In genomic region chr2:33583194-33583938, GRCh38 we compare ENCODE assay signal across 8 cellular contexts. TPM values are rescaled to one million over a fixed set of nuclear protein-coding genes. Genes with fewer than 3 reads are reported as not detected.
A peak's percentile ranks its signal among the peaks of the same experiment; 100 is the strongest.
DNase-seq lines count a peak whose midpoint lies in the region; ATAC-seq, FAIRE-seq and TF ChIP-seq lines count a peak whose summit lies in the region.

No MANE protein-coding gene starts in this region.

- intact Hi-C loops in activated CD4-positive, alpha-beta memory T cell treated with anti-CD3 and anti-CD28 coated beads for 36 hours (cut with micrococcal nuclease): loop anchor here (1.0 to 10.0 kb wide), 4 partner anchors 108 to 639 kb away; partner anchors contain the start of gene LTBP1
- intact Hi-C loops in GM12878 (cut with micrococcal nuclease; ENCODE audit: unreplicated experiment): loop anchor here (1.0 to 10.0 kb wide), 7 partner anchors 107 to 1029 kb away; partner anchors contain the start of genes LTBP1 and RASGRP3

- FAIRE-seq in GM12878 (lab: Jason Lieb, UNC) (no peak), islet of Langerhans (lab: Jason Lieb, UNC) (peak; percentile 96)

- H3K36me3 ChIP-seq in GM23338 (ENCODE audit: insufficient read depth): peaks cover 29% of the 10 kb centered on the region
- peaks cover 4 to 13% of the 10 kb centered on the region in 2 experiments for H3K36me3 ChIP-seq in GM12878 (ENCODE audit: control insufficient read depth in 2 of 2, insufficient read depth in 2 of 2, low read length in 1 of 2)
- H3K36me3 ChIP-seq in tibial nerve: peaks cover 0 to 42% (median 9%) of the 10 kb centered on the region in 3 donors

- WGBS in GM12878 (ENCODE audit: insufficient coverage, insufficient replicate concordance, low lambda C conversion rate, missing lambda C conversion rate): 50% methylated on average over 2 of the region's 2 CpGs
- WGBS in tibial nerve, 2 donors: 11 to 13% methylated on average over 2 of the region's 2 CpGs

- no peak for TF ChIP-seq POLR2A in GM12878 (IDR thresholded peaks at IDR 0.05; ENCODE audit: low read depth, low read length)
- TF ChIP-seq POLR2A in tibial nerve (IDR thresholded peaks at IDR 0.05): no peak

- H3K4me3 ChIP-seq in GM23338: peak overlapping the region; percentile 1; the same call in 1 of the 2 replicates
- H3K4me3 ChIP-seq in GM12878: no peak overlapping the region
- no peak overlapping the region for H3K4me3 ChIP-seq in tibial nerve

- H3K4me3 Mint-ChIP-seq in activated CD4-positive, alpha-beta memory T cell treated with anti-CD3 and anti-CD28 coated beads for 36 hours: no peak overlapping the region
- no peak overlapping the region for H3K4me3 Mint-ChIP-seq in activated CD4-positive, alpha-beta memory T cell treated with anti-CD3 and anti-CD28 coated beads, Interleukin-2, amount 10 ng/mL, durations not matched to agents 7 days and 5 days
- peak overlapping the region; percentile 36; the same call in 2 of the 3 replicates for H3K4me3 Mint-ChIP-seq in GM23338

- no peaks in the 10 kb centered on the region for H4K20me1 ChIP-seq in GM23338 (replicated peaks; ENCODE audit: insufficient read depth)
- H4K20me1 ChIP-seq in GM12878 (ENCODE audit: control insufficient read depth, insufficient read depth): no peaks in the 10 kb centered on the region

- H3K9me3 Mint-ChIP-seq in activated CD4-positive, alpha-beta memory T cell treated with anti-CD3 and anti-CD28 coated beads for 36 hours: no peaks in the 10 kb centered on the region
- H3K9me3 Mint-ChIP-seq in activated CD4-positive, alpha-beta memory T cell treated with anti-CD3 and anti-CD28 coated beads, Interleukin-2, amount 10 ng/mL, durations not matched to agents 7 days and 5 days: no peaks in the 10 kb centered on the region
- no peaks in the 10 kb centered on the region; the same call in 2 of the 3 replicates for H3K9me3 Mint-ChIP-seq in GM23338

- peak overlapping the region; percentile 23 for H3K27ac ChIP-seq in GM23338 (ENCODE audit: low read depth)
- H3K27ac ChIP-seq in GM12878 (ENCODE audit: control insufficient read depth, insufficient read depth): 0 out of 2 replicates have a peak overlapping the region, but pooled peaks have one; percentile 6
- H3K27ac ChIP-seq in tibial nerve: peak overlapping the region in 1 of 4 donors; percentile 48

- no peaks in the 10 kb centered on the region for H3K27me3 Mint-ChIP-seq in activated CD4-positive, alpha-beta memory T cell treated with anti-CD3 and anti-CD28 coated beads for 36 hours
- no peaks in the 10 kb centered on the region for H3K27me3 Mint-ChIP-seq in activated CD4-positive, alpha-beta memory T cell treated with anti-CD3 and anti-CD28 coated beads, Interleukin-2, amount 10 ng/mL, durations not matched to agents 7 days and 5 days
- peaks cover 8% of the 10 kb centered on the region for H3K27me3 Mint-ChIP-seq in GM23338 (ENCODE audit: insufficient read depth, low read depth, poor library complexity)

- SMC1A ChIA-PET in GM12878 (lab: Charles Lee; ENCODE audit: uncharacterized antibody, unreplicated experiment): interaction anchor here (0.6 to 3.6 kb wide), 49 partner anchors 8 to 973 kb away, joined by 3 to 85 read pairs (median 4); partner anchors contain the start of genes FAM98A and RASGRP3

- H3K4me1 Mint-ChIP-seq in activated CD4-positive, alpha-beta memory T cell treated with anti-CD3 and anti-CD28 coated beads for 36 hours (ENCODE audit: low read depth): peaks cover 10% of the 10 kb centered on the region
- peaks cover 14% of the 10 kb centered on the region for H3K4me1 Mint-ChIP-seq in activated CD4-positive, alpha-beta memory T cell treated with anti-CD3 and anti-CD28 coated beads, Interleukin-2, amount 10 ng/mL, durations not matched to agents 7 days and 5 days
- H3K4me1 Mint-ChIP-seq in GM23338: peaks cover 48% of the 10 kb centered on the region

- CTCF ChIA-PET in activated CD4-positive, alpha-beta memory T cell treated with anti-CD3 and anti-CD28 coated beads for 36 hours (lab: Charles Lee): interaction anchor here (0.6 to 3.1 kb wide), 45 partner anchors 10 to 864 kb away, joined by 3 to 35 read pairs (median 3); partner anchors contain the start of genes FAM98A and RASGRP3
- CTCF ChIA-PET in activated CD4-positive, alpha-beta memory T cell treated with anti-CD3 and anti-CD28 coated beads, Interleukin-2, amount 10 ng/mL, durations not matched to agents 7 days and 5 days (lab: Charles Lee): interaction anchor here (0.8 to 3.3 kb wide), 25 partner anchors 9 to 992 kb away, joined by 3 to 32 read pairs (median 4); partner anchors contain the start of gene FAM98A
- CTCF ChIA-PET in GM12878 (lab: Yijun Ruan, JAX): interaction anchor here (0.8 to 3.6 kb wide), 62 partner anchors 9 to 1034 kb away, joined by 3 to 84 read pairs (median 5); partner anchors contain the start of genes FAM98A and RASGRP3

- POLR2A ChIA-PET in activated CD4-positive, alpha-beta memory T cell treated with anti-CD3 and anti-CD28 coated beads for 36 hours (lab: Charles Lee): interaction anchor here (3.2 kb wide), 1 partner anchor 15 kb away, joined by 12 read pairs; the partner anchor contains the start of gene FAM98A
- POLR2A ChIA-PET in activated CD4-positive, alpha-beta memory T cell treated with anti-CD3 and anti-CD28 coated beads, Interleukin-2, amount 10 ng/mL, durations not matched to agents 7 days and 5 days (lab: Charles Lee): interaction anchor here (1.1 to 3.3 kb wide), 3 partner anchors 16 to 107 kb away, joined by 3 to 26 read pairs (median 12); partner anchors contain the start of genes FAM98A and RASGRP3
- POLR2A ChIA-PET in GM12878 (lab: Charles Lee): interaction anchor here (1.2 to 1.7 kb wide), 2 partner anchors 16 to 108 kb away, joined by 3 to 8 read pairs; partner anchors contain the start of gene FAM98A

- no peaks in the 10 kb centered on the region for H3K27me3 ChIP-seq in GM23338 (ENCODE audit: insufficient read depth)
- no peaks in the 10 kb centered on the region for H3K27me3 ChIP-seq in GM12878 (replicated peaks in 1 of 2; ENCODE audit: control insufficient read depth in 2 of 2, insufficient read depth in 2 of 2, low read length in 1 of 2)
- no peaks in the 10 kb centered on the region for H3K27me3 ChIP-seq in tibial nerve

- in situ Hi-C loops in GM12878 (cut with MboI): loop anchor here (25.0 kb wide), 1 partner anchor 821 kb away; no protein-coding TSS in a partner anchor

- peaks cover 26% of the 10 kb centered on the region for H3K36me3 Mint-ChIP-seq in activated CD4-positive, alpha-beta memory T cell treated with anti-CD3 and anti-CD28 coated beads for 36 hours
- peaks cover 31% of the 10 kb centered on the region for H3K36me3 Mint-ChIP-seq in activated CD4-positive, alpha-beta memory T cell treated with anti-CD3 and anti-CD28 coated beads, Interleukin-2, amount 10 ng/mL, durations not matched to agents 7 days and 5 days (ENCODE audit: low read depth)
- H3K36me3 Mint-ChIP-seq in GM23338 (ENCODE audit: low read depth): peaks cover 47% of the 10 kb centered on the region

- H3K9me2 ChIP-seq in GM23338 (ENCODE audit: insufficient read depth): 0 out of 2 replicates have a peak, but pooled peaks cover 3% of the 10 kb centered on the region

- DNase-seq in activated CD4-positive, alpha-beta memory T cell treated with anti-CD3 and anti-CD28 coated beads for 36 hours: peak; percentile 25
- no peak for DNase-seq in activated CD4-positive, alpha-beta memory T cell treated with anti-CD3 and anti-CD28 coated beads, Interleukin-2, amount 10 ng/mL, durations not matched to agents 7 days and 5 days
- peak; percentile 70 for DNase-seq in GM23338 (ENCODE audit: low spot score)
- peak; percentile 72 for DNase-seq in NCI-H2171 treated with DMSO at 0.1 percent for 48 hours (lab: John Stamatoyannopoulos, UW)
- peak; percentile 26 for DNase-seq in GM12878 (ENCODE audit: low read depth, low spot score)
- peak in 1 of 2 donors; percentile 55 for DNase-seq in tibial nerve (ENCODE audit: low spot score in 2 of 2)
- DNase-seq in activated T-cell treated with anti-CD3 and anti-CD28 coated beads, Interleukin-2, amount 50 U/mL, for 1 hour: no peak

- peak; percentile 96 for TF ChIP-seq RAD21 in GM12878 (IDR thresholded peaks at IDR 0.05; ENCODE audit: insufficient read depth, low read depth, low read length)

- no TSS peak for BruUV-seq in GM12878 (replicated peaks; lab: Mats Ljungman, UMichigan)

- ATAC-seq in GM23338: peak; percentile 79
- peak; percentile 73 for ATAC-seq in GM12878

- H3K9me3 ChIP-seq in GM12878 (replicated peaks; ENCODE audit: control insufficient read depth, insufficient read depth, low read length): no peaks in the 10 kb centered on the region
- H3K9me3 ChIP-seq in tibial nerve: no peaks in the 10 kb centered on the region

- H3F3A ChIP-seq in GM23338 (replicated peaks; ENCODE audit: low read depth): no peaks in the 10 kb centered on the region

- peak; percentile 79 to 98 for TF ChIP-seq CTCF in GM23338 (conservative IDR thresholded peaks at IDR 0.05; ENCODE audit: low read depth in 2 of 2)
- peak; percentile 72 to 85 (median 83) for TF ChIP-seq CTCF in GM12878 (IDR thresholded peaks at IDR 0.05 in 2 of 3, conservative IDR thresholded peaks at IDR 0.05 in 1 of 3; ENCODE audit: control insufficient read depth in 2 of 3, extremely low read depth in 1 of 3, insufficient read depth in 1 of 3, low read depth in 3 of 3, low read length in 3 of 3)
- TF ChIP-seq CTCF in tibial nerve (IDR thresholded peaks at IDR 0.05): peak; percentile 63 to 79 (median 74)

- H3K79me2 ChIP-seq in GM23338 (replicated peaks; ENCODE audit: insufficient read depth) (peaks cover 11% of the 10 kb centered on the region), GM12878 (ENCODE audit: control insufficient read depth, insufficient read depth, low read length) (no peaks in the 10 kb centered on the region; the same call in 1 of the 2 replicates)

- H3K27ac Mint-ChIP-seq in activated CD4-positive, alpha-beta memory T cell treated with anti-CD3 and anti-CD28 coated beads for 36 hours: no peak overlapping the region
- H3K27ac Mint-ChIP-seq in activated CD4-positive, alpha-beta memory T cell treated with anti-CD3 and anti-CD28 coated beads, Interleukin-2, amount 10 ng/mL, durations not matched to agents 7 days and 5 days: no peak overlapping the region
- peak overlapping the region; percentile 76 for H3K27ac Mint-ChIP-seq in GM23338

- H2AFZ ChIP-seq in GM23338: no peak overlapping the region
- no peak overlapping the region for H2AFZ ChIP-seq in GM12878 (ENCODE audit: control insufficient read depth, low read depth, low read length)

- TF ChIP-seq EP300 in GM12878 (IDR thresholded peaks at IDR 0.05; ENCODE audit: borderline replicate concordance in 1 of 2, control insufficient read depth in 1 of 2, low read depth in 2 of 2, low read length in 2 of 2): no peak
- peak in 1 of 2 donors; percentile 32 for TF ChIP-seq EP300 in tibial nerve (IDR thresholded peaks at IDR 0.05)

- H3K4me1 ChIP-seq in GM23338 (ENCODE audit: insufficient read depth) (peaks cover 34% of the 10 kb centered on the region), GM12878 (ENCODE audit: control insufficient read depth, insufficient read depth, low read length) (peaks cover 3% of the 10 kb centered on the region; the same call in 1 of the 2 replicates), tibial nerve (peaks cover 0 to 32% (median 3%) of the 10 kb centered on the region in 4 donors)

- H3K9ac ChIP-seq in GM12878 (ENCODE audit: control insufficient read depth, insufficient read depth, low read length): no peak overlapping the region

- H3K4me2 ChIP-seq in GM23338: peak overlapping the region; percentile 7
- no peak overlapping the region for H3K4me2 ChIP-seq in GM12878 (ENCODE audit: control insufficient read depth, insufficient read depth)

- RAD21 ChIA-PET in GM12878 (lab: Charles Lee; ENCODE audit: unreplicated experiment): interaction anchor here (0.6 to 3.6 kb wide), 35 partner anchors 9 to 1025 kb away, joined by 3 to 104 read pairs (median 5); partner anchors contain the start of genes FAM98A and RASGRP3

RNA-seq across cellular contexts. Expression of gene FAM98A, which starts 15.7 kb away (rescaled TPM):
- 10 to 100 TPM; 46.7 to 46.8 TPM for total RNA-seq in activated CD4-positive, alpha-beta memory T cell treated with anti-CD3 and anti-CD28 coated beads for 36 hours
- total RNA-seq in activated CD4-positive, alpha-beta memory T cell treated with anti-CD3 and anti-CD28 coated beads, Interleukin-2, amount 10 ng/mL, durations not matched to agents 7 days and 5 days: 10 to 100 TPM; 31.3 to 32.2 TPM
- 68.6 and 78.8 TPM in 2 replicates for total RNA-seq in GM23338 (2014; rRNA removed; shearing (Covaris generic))
- polyA plus RNA-seq in GM23338 (2016; fragmentation: Nextera tagmentation; extraction: Ambion mirVana) (148 and 149 TPM in 2 replicates), GM12878 (2011; rRNA removed) (76.0 and 79.3 TPM in 2 replicates), GM12878 (2014; fragmentation: Illumina TruSeq; extraction: Trizol) (231 and 416 TPM in 2 replicates), GM12878 (2014; fragmentation: Nextera tagmentation; extraction: Ambion mirVana) (10 to 100 TPM; 34.4 to 55.6 TPM), GM12878 (2014; rRNA removed) (76.0 and 113 TPM in 2 replicates), GM12878 (2016; fragmentation: Nextera tagmentation; extraction: Ambion mirVana) (10 to 100 TPM; 90.6 TPM)
- total RNA-seq in GM12878 (2013; cell fraction: nucleolus; rRNA removed): 55.4 and 55.7 TPM in 2 replicates
- total RNA-seq in GM12878 (2014; rRNA removed) (27.6 and 29.7 TPM in 2 replicates), GM12878 (2014; rRNA removed; fragmentation: Illumina TruSeq; extraction: Trizol) (46.8 and 61.2 TPM in 2 replicates), GM12878 (2021) (75.0 and 81.2 TPM in 2 replicates), tibial nerve (10 to 100 TPM; 20.4 to 47.9 (median 25.7) TPM)
- 20.3 TPM for polyA plus RNA-seq in GM12878 (2011; ENCODE audit: low read depth)
- polyA plus RNA-seq in GM12878 (2011; cell fraction: cytosol; rRNA removed): 133 and 140 TPM in 2 replicates
- polyA plus RNA-seq in GM12878 (2011; cell fraction: nucleus; rRNA removed): 59.8 and 90.4 TPM in 2 replicates
- 58.1 and 61.4 TPM in 2 replicates for polyA plus RNA-seq in GM12878 (2012)
- polyA minus RNA-seq in GM12878 (2011; rRNA and poly(A)+ RNA removed): 64.3 and 90.7 TPM in 2 replicates
- 20.8 and 28.2 TPM in 2 replicates for polyA minus RNA-seq in GM12878 (2011; cell fraction: cytosol; rRNA and poly(A)+ RNA removed)
- 30.1 and 34.3 TPM in 2 replicates for polyA minus RNA-seq in GM12878 (2011; cell fraction: nucleus; rRNA and poly(A)+ RNA removed)

Comparison
In these comparisons a context has a peak if more than half of its experiments do, and no peak if none do; other contexts are left out.
1. DNase-seq: peak in activated CD4-positive, alpha-beta memory T cell treated with anti-CD3 and anti-CD28 coated beads for 36 hours (single experiment), GM23338 (single experiment), NCI-H2171 treated with DMSO at 0.1 percent for 48 hours (single experiment) and GM12878 (single experiment); none in activated CD4-positive, alpha-beta memory T cell treated with anti-CD3 and anti-CD28 coated beads, Interleukin-2, amount 10 ng/mL, durations not matched to agents 7 days and 5 days (single experiment) and activated T-cell treated with anti-CD3 and anti-CD28 coated beads, Interleukin-2, amount 50 U/mL, for 1 hour (single experiment).
2. Peak in every context shown above with its lines, with median percentiles within 50 percentile points of each other: CTCF ChIP-seq.